1 cellular context compared by ENCODE assay signal in genomic region chr6:31952140-31952805, GRCh38.
TF ChIP-seq lines count a peak whose summit lies in the region.

No MANE protein-coding gene starts in this region.

TF ChIP-seq in HepG2, 621 proteins besides CTCF, POLR2A, EP300 and RAD21 (continued from another document and continues in another):
- TF ChIP-seq, protein P1, sequence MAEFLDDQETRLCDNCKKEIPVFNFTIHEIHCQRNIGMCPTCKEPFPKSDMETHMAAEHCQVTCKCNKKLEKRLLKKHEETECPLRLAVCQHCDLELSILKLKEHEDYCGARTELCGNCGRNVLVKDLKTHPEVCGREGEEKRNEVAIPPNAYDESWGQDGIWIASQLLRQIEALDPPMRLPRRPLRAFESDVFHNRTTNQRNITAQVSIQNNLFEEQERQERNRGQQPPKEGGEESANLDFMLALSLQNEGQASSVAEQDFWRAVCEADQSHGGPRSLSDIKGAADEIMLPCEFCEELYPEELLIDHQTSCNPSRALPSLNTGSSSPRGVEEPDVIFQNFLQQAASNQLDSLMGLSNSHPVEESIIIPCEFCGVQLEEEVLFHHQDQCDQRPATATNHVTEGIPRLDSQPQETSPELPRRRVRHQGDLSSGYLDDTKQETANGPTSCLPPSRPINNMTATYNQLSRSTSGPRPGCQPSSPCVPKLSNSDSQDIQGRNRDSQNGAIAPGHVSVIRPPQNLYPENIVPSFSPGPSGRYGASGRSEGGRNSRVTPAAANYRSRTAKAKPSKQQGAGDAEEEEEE (CRISPR knock-in tag; IDR thresholded peaks at IDR 0.05; ENCODE audit: borderline replicate concordance) = no peak
- no peak for TF ChIP-seq ZNF672 (CRISPR knock-in tag; IDR thresholded peaks at IDR 0.05)
- no peak for TF ChIP-seq PAXIP1 (CRISPR knock-in tag; conservative IDR thresholded peaks at IDR 0.05)
- no peak for TF ChIP-seq MED13 (CRISPR knock-in tag; IDR thresholded peaks at IDR 0.05)
- TF ChIP-seq, protein P2, sequence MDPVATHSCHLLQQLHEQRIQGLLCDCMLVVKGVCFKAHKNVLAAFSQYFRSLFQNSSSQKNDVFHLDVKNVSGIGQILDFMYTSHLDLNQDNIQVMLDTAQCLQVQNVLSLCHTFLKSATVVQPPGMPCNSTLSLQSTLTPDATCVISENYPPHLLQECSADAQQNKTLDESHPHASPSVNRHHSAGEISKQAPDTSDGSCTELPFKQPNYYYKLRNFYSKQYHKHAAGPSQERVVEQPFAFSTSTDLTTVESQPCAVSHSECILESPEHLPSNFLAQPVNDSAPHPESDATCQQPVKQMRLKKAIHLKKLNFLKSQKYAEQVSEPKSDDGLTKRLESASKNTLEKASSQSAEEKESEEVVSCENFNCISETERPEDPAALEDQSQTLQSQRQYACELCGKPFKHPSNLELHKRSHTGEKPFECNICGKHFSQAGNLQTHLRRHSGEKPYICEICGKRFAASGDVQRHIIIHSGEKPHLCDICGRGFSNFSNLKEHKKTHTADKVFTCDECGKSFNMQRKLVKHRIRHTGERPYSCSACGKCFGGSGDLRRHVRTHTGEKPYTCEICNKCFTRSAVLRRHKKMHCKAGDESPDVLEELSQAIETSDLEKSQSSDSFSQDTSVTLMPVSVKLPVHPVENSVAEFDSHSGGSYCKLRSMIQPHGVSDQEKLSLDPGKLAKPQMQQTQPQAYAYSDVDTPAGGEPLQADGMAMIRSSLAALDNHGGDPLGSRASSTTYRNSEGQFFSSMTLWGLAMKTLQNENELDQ (CRISPR knock-in tag; IDR thresholded peaks at IDR 0.05; ENCODE audit: borderline replicate concordance) = no peak
- no peak; the same call in 1 of the 2 replicates for TF ChIP-seq HNF4A (CRISPR knock-in tag; IDR thresholded peaks at IDR 0.05)
- TF ChIP-seq TSC22D2 (CRISPR knock-in tag; IDR thresholded peaks at IDR 0.05; ENCODE audit: borderline replicate concordance) = no peak
- TF ChIP-seq, protein P3, sequence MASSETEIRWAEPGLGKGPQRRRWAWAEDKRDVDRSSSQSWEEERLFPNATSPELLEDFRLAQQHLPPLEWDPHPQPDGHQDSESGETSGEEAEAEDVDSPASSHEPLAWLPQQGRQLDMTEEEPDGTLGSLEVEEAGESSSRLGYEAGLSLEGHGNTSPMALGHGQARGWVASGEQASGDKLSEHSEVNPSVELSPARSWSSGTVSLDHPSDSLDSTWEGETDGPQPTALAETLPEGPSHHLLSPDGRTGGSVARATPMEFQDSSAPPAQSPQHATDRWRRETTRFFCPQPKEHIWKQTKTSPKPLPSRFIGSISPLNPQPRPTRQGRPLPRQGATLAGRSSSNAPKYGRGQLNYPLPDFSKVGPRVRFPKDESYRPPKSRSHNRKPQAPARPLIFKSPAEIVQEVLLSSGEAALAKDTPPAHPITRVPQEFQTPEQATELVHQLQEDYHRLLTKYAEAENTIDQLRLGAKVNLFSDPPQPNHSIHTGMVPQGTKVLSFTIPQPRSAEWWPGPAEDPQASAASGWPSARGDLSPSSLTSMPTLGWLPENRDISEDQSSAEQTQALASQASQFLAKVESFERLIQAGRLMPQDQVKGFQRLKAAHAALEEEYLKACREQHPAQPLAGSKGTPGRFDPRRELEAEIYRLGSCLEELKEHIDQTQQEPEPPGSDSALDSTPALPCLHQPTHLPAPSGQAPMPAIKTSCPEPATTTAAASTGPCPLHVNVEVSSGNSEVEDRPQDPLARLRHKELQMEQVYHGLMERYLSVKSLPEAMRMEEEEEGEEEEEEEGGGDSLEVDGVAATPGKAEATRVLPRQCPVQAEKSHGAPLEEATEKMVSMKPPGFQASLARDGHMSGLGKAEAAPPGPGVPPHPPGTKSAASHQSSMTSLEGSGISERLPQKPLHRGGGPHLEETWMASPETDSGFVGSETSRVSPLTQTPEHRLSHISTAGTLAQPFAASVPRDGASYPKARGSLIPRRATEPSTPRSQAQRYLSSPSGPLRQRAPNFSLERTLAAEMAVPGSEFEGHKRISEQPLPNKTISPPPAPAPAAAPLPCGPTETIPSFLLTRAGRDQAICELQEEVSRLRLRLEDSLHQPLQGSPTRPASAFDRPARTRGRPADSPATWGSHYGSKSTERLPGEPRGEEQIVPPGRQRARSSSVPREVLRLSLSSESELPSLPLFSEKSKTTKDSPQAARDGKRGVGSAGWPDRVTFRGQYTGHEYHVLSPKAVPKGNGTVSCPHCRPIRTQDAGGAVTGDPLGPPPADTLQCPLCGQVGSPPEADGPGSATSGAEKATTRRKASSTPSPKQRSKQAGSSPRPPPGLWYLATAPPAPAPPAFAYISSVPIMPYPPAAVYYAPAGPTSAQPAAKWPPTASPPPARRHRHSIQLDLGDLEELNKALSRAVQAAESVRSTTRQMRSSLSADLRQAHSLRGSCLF (CRISPR knock-in tag; IDR thresholded peaks at IDR 0.05; ENCODE audit: borderline replicate concordance) = no peak
- TF ChIP-seq, protein P4, sequence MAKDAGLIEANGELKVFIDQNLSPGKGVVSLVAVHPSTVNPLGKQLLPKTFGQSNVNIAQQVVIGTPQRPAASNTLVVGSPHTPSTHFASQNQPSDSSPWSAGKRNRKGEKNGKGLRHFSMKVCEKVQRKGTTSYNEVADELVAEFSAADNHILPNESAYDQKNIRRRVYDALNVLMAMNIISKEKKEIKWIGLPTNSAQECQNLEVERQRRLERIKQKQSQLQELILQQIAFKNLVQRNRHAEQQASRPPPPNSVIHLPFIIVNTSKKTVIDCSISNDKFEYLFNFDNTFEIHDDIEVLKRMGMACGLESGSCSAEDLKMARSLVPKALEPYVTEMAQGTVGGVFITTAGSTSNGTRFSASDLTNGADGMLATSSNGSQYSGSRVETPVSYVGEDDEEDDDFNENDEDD (CRISPR knock-in tag; IDR thresholded peaks at IDR 0.05; ENCODE audit: borderline replicate concordance) = no peak
- TF ChIP-seq, protein P5, sequence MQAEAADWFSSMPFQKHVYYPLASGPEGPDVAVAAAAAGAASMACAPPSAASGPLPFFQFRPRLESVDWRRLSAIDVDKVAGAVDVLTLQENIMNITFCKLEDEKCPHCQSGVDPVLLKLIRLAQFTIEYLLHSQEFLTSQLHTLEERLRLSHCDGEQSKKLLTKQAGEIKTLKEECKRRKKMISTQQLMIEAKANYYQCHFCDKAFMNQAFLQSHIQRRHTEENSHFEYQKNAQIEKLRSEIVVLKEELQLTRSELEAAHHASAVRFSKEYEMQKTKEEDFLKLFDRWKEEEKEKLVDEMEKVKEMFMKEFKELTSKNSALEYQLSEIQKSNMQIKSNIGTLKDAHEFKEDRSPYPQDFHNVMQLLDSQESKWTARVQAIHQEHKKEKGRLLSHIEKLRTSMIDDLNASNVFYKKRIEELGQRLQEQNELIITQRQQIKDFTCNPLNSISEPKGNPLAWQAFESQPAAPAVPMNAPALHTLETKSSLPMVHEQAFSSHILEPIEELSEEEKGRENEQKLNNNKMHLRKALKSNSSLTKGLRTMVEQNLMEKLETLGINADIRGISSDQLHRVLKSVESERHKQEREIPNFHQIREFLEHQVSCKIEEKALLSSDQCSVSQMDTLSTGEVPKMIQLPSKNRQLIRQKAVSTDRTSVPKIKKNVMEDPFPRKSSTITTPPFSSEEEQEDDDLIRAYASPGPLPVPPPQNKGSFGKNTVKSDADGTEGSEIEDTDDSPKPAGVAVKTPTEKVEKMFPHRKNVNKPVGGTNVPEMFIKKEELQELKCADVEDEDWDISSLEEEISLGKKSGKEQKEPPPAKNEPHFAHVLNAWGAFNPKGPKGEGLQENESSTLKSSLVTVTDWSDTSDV (CRISPR knock-in tag; IDR thresholded peaks at IDR 0.05) = no peak
- TF ChIP-seq RFX3 (CRISPR knock-in tag; IDR thresholded peaks at IDR 0.05) = no peak
- TF ChIP-seq NONO (IDR thresholded peaks at IDR 0.05) = no peak
- no peak for TF ChIP-seq NONO (CRISPR knock-in tag; conservative IDR thresholded peaks at IDR 0.05)
- no peak for TF ChIP-seq MEIS1 (CRISPR knock-in tag; IDR thresholded peaks at IDR 0.05; ENCODE audit: borderline replicate concordance)
- no peak for TF ChIP-seq ZNF329 (CRISPR knock-in tag; IDR thresholded peaks at IDR 0.05; ENCODE audit: low read depth)
- peak; percentile 57 for TF ChIP-seq POLR2AphosphoS5 (IDR thresholded peaks at IDR 0.05; ENCODE audit: low read depth, low read length)
- TF ChIP-seq GFI1 (CRISPR knock-in tag; IDR thresholded peaks at IDR 0.05; ENCODE audit: borderline replicate concordance) = no peak
- no peak for TF ChIP-seq CHCHD3 (CRISPR knock-in tag; IDR thresholded peaks at IDR 0.05)
- TF ChIP-seq ZNF841 (CRISPR knock-in tag; IDR thresholded peaks at IDR 0.05; ENCODE audit: borderline replicate concordance) = no peak
- TF ChIP-seq ZSCAN25 (CRISPR knock-in tag; IDR thresholded peaks at IDR 0.05) = no peak
- TF ChIP-seq ZNF567 (CRISPR knock-in tag; IDR thresholded peaks at IDR 0.05; ENCODE audit: borderline replicate concordance) = no peak
- TF ChIP-seq SRSF1 (optimal IDR thresholded peaks at IDR 0.05; ENCODE audit: low read depth, low read length) = no peak
- TF ChIP-seq RORA (CRISPR knock-in tag; IDR thresholded peaks at IDR 0.05) = no peak
- no peak for TF ChIP-seq KDM3A (CRISPR knock-in tag; IDR thresholded peaks at IDR 0.05; ENCODE audit: low read depth)
- no peak for TF ChIP-seq ZNF883 (CRISPR knock-in tag; IDR thresholded peaks at IDR 0.05; ENCODE audit: not compliant biosample characterization)
- TF ChIP-seq HMGA1 (CRISPR knock-in tag; conservative IDR thresholded peaks at IDR 0.05) = no peak
- no peak for TF ChIP-seq ZNF792 (CRISPR knock-in tag; IDR thresholded peaks at IDR 0.05)
- no peak for TF ChIP-seq ZSCAN9 (CRISPR knock-in tag; IDR thresholded peaks at IDR 0.05; ENCODE audit: borderline replicate concordance)
- TF ChIP-seq, protein P6, sequence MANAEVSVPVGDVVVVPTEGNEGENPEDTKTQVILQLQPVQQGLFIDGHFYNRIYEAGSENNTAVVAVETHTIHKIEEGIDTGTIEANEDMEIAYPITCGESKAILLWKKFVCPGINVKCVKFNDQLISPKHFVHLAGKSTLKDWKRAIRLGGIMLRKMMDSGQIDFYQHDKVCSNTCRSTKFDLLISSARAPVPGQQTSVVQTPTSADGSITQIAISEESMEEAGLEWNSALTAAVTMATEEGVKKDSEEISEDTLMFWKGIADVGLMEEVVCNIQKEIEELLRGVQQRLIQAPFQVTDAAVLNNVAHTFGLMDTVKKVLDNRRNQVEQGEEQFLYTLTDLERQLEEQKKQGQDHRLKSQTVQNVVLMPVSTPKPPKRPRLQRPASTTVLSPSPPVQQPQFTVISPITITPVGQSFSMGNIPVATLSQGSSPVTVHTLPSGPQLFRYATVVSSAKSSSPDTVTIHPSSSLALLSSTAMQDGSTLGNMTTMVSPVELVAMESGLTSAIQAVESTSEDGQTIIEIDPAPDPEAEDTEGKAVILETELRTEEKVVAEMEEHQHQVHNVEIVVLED (CRISPR knock-in tag; IDR thresholded peaks at IDR 0.05; ENCODE audit: borderline replicate concordance) = no peak
- no peak for TF ChIP-seq ZNF142 (CRISPR knock-in tag; IDR thresholded peaks at IDR 0.05)
